Comparison of ENCODE assay signal across 15 cellular contexts in the genomic region with DNA sequence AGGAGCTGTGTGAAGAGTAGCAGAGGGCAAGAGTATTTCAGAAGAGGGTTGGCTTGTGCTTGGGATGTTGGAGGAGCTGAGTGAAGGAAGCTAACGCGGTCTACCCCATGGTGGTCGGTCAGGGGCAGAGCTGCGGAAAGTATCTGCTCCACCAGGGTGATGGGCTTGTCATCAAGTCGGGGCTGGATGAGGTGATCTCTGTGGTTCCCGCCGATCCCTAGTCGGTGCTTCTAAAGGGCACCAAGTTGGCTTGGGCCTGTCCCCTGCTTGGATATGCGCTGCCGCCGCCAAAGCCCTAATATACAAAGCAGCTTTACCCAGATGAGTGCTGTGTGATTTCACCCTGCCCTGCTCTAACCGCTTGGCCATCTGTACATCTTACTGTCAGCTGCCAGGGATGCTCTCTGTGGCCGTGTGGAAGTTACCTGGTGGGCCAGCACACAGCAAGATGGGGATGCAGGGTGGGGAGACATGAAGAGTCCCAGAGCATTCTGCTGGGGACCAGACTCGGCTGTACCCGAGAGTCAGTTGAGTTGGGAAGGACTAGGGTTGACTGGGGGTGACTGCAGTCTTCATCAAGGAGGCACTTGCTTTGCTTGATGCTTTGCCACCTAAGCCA.
DNase-seq lines count a peak whose midpoint lies in the region; ATAC-seq and TF ChIP-seq lines count a peak whose summit lies in the region.
"Had no signal": no experiment of that assay in that cellular context is flagged by ENCODE, and none has a peak within 500 bp of the region (broad histone marks: within the 10 kb centered on the region; RNA-seq: fewer than 3 reads in every experiment).

No MANE protein-coding gene starts in this region.

- POLR2A ChIA-PET in CD8-positive, alpha-beta T cell (lab: Charles Lee): no interaction called here

- CTCF ChIA-PET in activated naive CD4-positive, alpha-beta T cell treated with anti-CD3 and anti-CD28 coated beads, Interleukin-2, amount 10 ng/mL, durations not matched to agents 7 days and 5 days (lab: Charles Lee): interaction anchor here (1.0 kb wide), 1 partner anchor 8 kb away, joined by 3 read pairs; no protein-coding TSS in a partner anchor
- CTCF ChIA-PET in CD8-positive, alpha-beta T cell (lab: Charles Lee): no interaction called here

- peak overlapping the region; percentile 24 for H3K27ac ChIP-seq in cingulate gyrus (ENCODE audit: low read depth, low read length)
- peak overlapping the region; percentile 100 for H3K27ac ChIP-seq in smooth muscle cell (ENCODE audit: low read depth)
- no peak overlapping the region for H3K27ac ChIP-seq in CD8-positive, alpha-beta T cell (ENCODE audit: low read depth, low read length)

- peaks cover 74% of the 10 kb centered on the region for H3K4me1 Mint-ChIP-seq in activated naive CD4-positive, alpha-beta T cell treated with anti-CD3 and anti-CD28 coated beads, Interleukin-2, amount 10 ng/mL, durations not matched to agents 7 days and 5 days
- H3K4me1 Mint-ChIP-seq in CD8-positive, alpha-beta T cell (ENCODE audit: low read depth): peaks cover 29% of the 10 kb centered on the region

- ATAC-seq in HG03159 (IDR thresholded peaks at IDR 0.05; ENCODE audit: unreplicated experiment): peak; percentile 21
- no peak for ATAC-seq in CD8-positive, alpha-beta T cell
- no peak for ATAC-seq in GM18505 (IDR thresholded peaks at IDR 0.05; ENCODE audit: unreplicated experiment)
- ATAC-seq: heart left ventricle had no signal

- intact Hi-C loops in CD8-positive, alpha-beta T cell (cut with DNase I, micrococcal nuclease): no loop called here

- no peak overlapping the region for H3K4me2 ChIP-seq in smooth muscle cell

- peaks cover 20% of the 10 kb centered on the region for H3F3A ChIP-seq in smooth muscle cell (ENCODE audit: low read depth)

- H3K36me3 Mint-ChIP-seq in activated naive CD4-positive, alpha-beta T cell treated with anti-CD3 and anti-CD28 coated beads, Interleukin-2, amount 10 ng/mL, durations not matched to agents 7 days and 5 days: peaks cover 58% of the 10 kb centered on the region
- H3K36me3 Mint-ChIP-seq in CD8-positive, alpha-beta T cell: peaks cover 59% of the 10 kb centered on the region

- H3K79me2 ChIP-seq in smooth muscle cell (ENCODE audit: low read depth): no peaks in the 10 kb centered on the region

- no peaks in the 10 kb centered on the region for H4K20me1 ChIP-seq in smooth muscle cell (ENCODE audit: low read depth)

- H3K27ac Mint-ChIP-seq in activated naive CD4-positive, alpha-beta T cell treated with anti-CD3 and anti-CD28 coated beads, Interleukin-2, amount 10 ng/mL, durations not matched to agents 7 days and 5 days: peak overlapping the region; percentile 81
- no peak overlapping the region for H3K27ac Mint-ChIP-seq in CD8-positive, alpha-beta T cell
- H3K27ac Mint-ChIP-seq: CD4-positive, alpha-beta T cell had no signal

- in situ Hi-C loops in KBM-7 (cut with MboI; ENCODE audit: low pct_unique_long_range_greater_than_20kb, low sequenced_read_pairs): no loop called here

- H3K4me1 ChIP-seq in smooth muscle cell (ENCODE audit: low read depth): peaks cover 15% of the 10 kb centered on the region
- no peaks in the 10 kb centered on the region for H3K4me1 ChIP-seq in CD8-positive, alpha-beta T cell (ENCODE audit: insufficient read depth, low read length)

- H3K9ac ChIP-seq in smooth muscle cell (ENCODE audit: low read depth): peak overlapping the region; percentile 98

- 95% methylated on average over 15 of the region's 15 CpGs for WGBS in smooth muscle cell (ENCODE audit: low lambda C conversion rate)

- no peak overlapping the region for H3K4me3 Mint-ChIP-seq in activated naive CD4-positive, alpha-beta T cell treated with anti-CD3 and anti-CD28 coated beads, Interleukin-2, amount 10 ng/mL, durations not matched to agents 7 days and 5 days
- no peak overlapping the region for H3K4me3 Mint-ChIP-seq in CD8-positive, alpha-beta T cell
- H3K4me3 Mint-ChIP-seq: activated CD4-positive, alpha-beta memory T cell treated with anti-CD3 and anti-CD28 coated beads, Interleukin-2, amount 10 ng/mL, durations not matched to agents 7 days and 5 days; CD4-positive, alpha-beta T cell had no signal

- peaks cover 4% of the 10 kb centered on the region for H3K9me3 Mint-ChIP-seq in activated naive CD4-positive, alpha-beta T cell treated with anti-CD3 and anti-CD28 coated beads, Interleukin-2, amount 10 ng/mL, durations not matched to agents 7 days and 5 days
- no peaks in the 10 kb centered on the region for H3K9me3 Mint-ChIP-seq in CD8-positive, alpha-beta T cell
- H3K9me3 Mint-ChIP-seq: CD4-positive, alpha-beta T cell had no signal

- TF ChIP-seq CTCF in smooth muscle cell (IDR thresholded peaks at IDR 0.05; ENCODE audit: borderline replicate concordance, insufficient read depth, poor library complexity, severe bottlenecking): no peak
- no peak for TF ChIP-seq CTCF in CD8-positive, alpha-beta T cell (IDR thresholded peaks at IDR 0.05)

- TF ChIP-seq POLR2A in GM18505 (IDR thresholded peaks at IDR 0.05; ENCODE audit: borderline replicate concordance, extremely low read depth, insufficient read depth, insufficient read length): no peak

- H2AFZ ChIP-seq in smooth muscle cell (ENCODE audit: low read depth): no peak overlapping the region

- H3K4me3 ChIP-seq in smooth muscle cell: no peak overlapping the region
- no peak overlapping the region for H3K4me3 ChIP-seq in CD8-positive, alpha-beta T cell (ENCODE audit: low read depth, low read length)
- H3K4me3 ChIP-seq: heart left ventricle had no signal

- no peaks in the 10 kb centered on the region for H3K27me3 ChIP-seq in smooth muscle cell (ENCODE audit: low read depth)
- no peaks in the 10 kb centered on the region for H3K27me3 ChIP-seq in CD8-positive, alpha-beta T cell (ENCODE audit: insufficient read depth, low read length)
- H3K27me3 ChIP-seq: heart left ventricle had no signal

- no peak for DNase-seq in activated naive CD4-positive, alpha-beta T cell treated with anti-CD3 and anti-CD28 coated beads, Interleukin-2, amount 10 ng/mL, durations not matched to agents 7 days and 5 days
- no peak for DNase-seq in activated naive CD4-positive, alpha-beta T cell treated with anti-CD3 and anti-CD28 coated beads, Interleukin-2, amount 50 U/mL, for 16 hours
- DNase-seq in smooth muscle cell (lab: John Stamatoyannopoulos, UW; ENCODE audit: unreplicated experiment) (no peak), KBM-7 (no peak)
- no peak for DNase-seq in CD8-positive, alpha-beta T cell
- DNase-seq: activated CD4-positive, alpha-beta memory T cell treated with anti-CD3 and anti-CD28 coated beads, Interleukin-2, amount 10 ng/mL, durations not matched to agents 7 days and 5 days; activated effector memory CD4-positive, alpha-beta T cell treated with Interleukin-2 at 50 U/mL for 16 hours; CD4-positive, alpha-beta T cell; dermis blood vessel endothelial cell; heart left ventricle; NCI-H187; NCI-H446 had no signal

- H3K36me3 ChIP-seq in smooth muscle cell (ENCODE audit: low read depth): no peaks in the 10 kb centered on the region
- H3K36me3 ChIP-seq in CD8-positive, alpha-beta T cell (ENCODE audit: insufficient read depth, low read length): no peaks in the 10 kb centered on the region

- peaks cover 4% of the 10 kb centered on the region for H3K27me3 Mint-ChIP-seq in activated naive CD4-positive, alpha-beta T cell treated with anti-CD3 and anti-CD28 coated beads, Interleukin-2, amount 10 ng/mL, durations not matched to agents 7 days and 5 days
- no peaks in the 10 kb centered on the region for H3K27me3 Mint-ChIP-seq in CD8-positive, alpha-beta T cell (ENCODE audit: low read depth)
- H3K27me3 Mint-ChIP-seq: activated CD4-positive, alpha-beta memory T cell treated with anti-CD3 and anti-CD28 coated beads, Interleukin-2, amount 10 ng/mL, durations not matched to agents 7 days and 5 days; CD4-positive, alpha-beta T cell had no signal

- H3K9me3 ChIP-seq in smooth muscle cell (replicated peaks; ENCODE audit: low read depth): no peaks in the 10 kb centered on the region
- H3K9me3 ChIP-seq in CD8-positive, alpha-beta T cell (ENCODE audit: low read length): no peaks in the 10 kb centered on the region
- H3K9me3 ChIP-seq: heart left ventricle had no signal
